1 cellular context compared by ENCODE assay signal in the genomic region with DNA sequence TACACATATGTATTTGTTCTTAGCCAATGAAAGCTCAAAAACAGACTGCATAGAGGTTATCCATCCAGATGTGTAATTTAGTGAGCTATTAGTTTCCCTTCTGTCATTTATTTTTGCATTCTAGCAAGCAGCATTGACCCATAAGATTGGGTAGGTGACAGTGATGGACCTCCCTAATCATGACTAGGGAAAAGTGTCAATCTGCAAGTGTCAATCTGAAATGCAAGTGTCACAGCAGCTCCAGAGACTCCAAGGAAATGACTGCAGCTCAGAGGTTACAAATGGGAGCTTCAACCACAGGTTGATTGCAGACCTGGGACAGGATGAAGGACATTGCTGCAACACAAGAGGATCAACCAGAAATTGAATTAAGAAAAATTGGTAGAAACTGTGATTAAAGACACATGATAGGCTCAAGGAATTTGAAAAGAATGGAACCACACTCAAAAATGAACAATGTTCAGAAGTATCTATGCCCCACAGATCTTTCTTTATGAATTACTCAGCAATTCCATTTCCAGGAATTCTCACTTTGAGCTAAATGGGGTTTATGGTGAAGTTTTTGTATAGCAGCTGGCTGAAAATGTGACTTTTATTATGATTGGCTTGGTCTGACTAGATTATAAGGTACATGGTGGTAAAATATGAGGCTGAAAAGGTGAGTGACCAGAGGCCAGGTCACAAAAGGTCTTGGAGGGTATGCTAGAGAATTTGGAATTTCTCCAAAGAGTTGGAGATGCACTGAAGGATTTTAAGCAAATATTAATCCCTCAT.
TF ChIP-seq lines count a peak whose summit lies in the region.

No MANE protein-coding gene starts in this region.

TF ChIP-seq in K562, 482 proteins besides CTCF, POLR2A, EP300 and RAD21:
- TF ChIP-seq IRF2 (CRISPR knock-in tag; IDR thresholded peaks at IDR 0.05), result no peak
- TF ChIP-seq ZNF143 (CRISPR knock-in tag; IDR thresholded peaks at IDR 0.05), result no peak
- TF ChIP-seq HMG20B (CRISPR knock-in tag; IDR thresholded peaks at IDR 0.05), result no peak
- TF ChIP-seq ZNF586 (CRISPR knock-in tag; conservative IDR thresholded peaks at IDR 0.05), result no peak
- no peak for TF ChIP-seq E2F3 (CRISPR knock-in tag; IDR thresholded peaks at IDR 0.05)
- TF ChIP-seq MEIS2 (IDR thresholded peaks at IDR 0.05; ENCODE audit: partially characterized antibody), result peak; percentile 83
- no peak for TF ChIP-seq ZNF253 (CRISPR knock-in tag; conservative IDR thresholded peaks at IDR 0.05)
- TF ChIP-seq PBX2 (CRISPR knock-in tag; IDR thresholded peaks at IDR 0.05; ENCODE audit: low read depth), result no peak
- TF ChIP-seq PBX2 (tag; conservative IDR thresholded peaks at IDR 0.05; ENCODE audit: low read depth), result peak; percentile 84
- TF ChIP-seq RBM17 (IDR thresholded peaks at IDR 0.05; ENCODE audit: borderline replicate concordance, low read depth, low read length), result no peak
- TF ChIP-seq SIN3B (IDR thresholded peaks at IDR 0.05; ENCODE audit: low read depth), result no peak
- no peak for TF ChIP-seq CBFB (CRISPR knock-in tag; IDR thresholded peaks at IDR 0.05)
- TF ChIP-seq, protein P1, sequence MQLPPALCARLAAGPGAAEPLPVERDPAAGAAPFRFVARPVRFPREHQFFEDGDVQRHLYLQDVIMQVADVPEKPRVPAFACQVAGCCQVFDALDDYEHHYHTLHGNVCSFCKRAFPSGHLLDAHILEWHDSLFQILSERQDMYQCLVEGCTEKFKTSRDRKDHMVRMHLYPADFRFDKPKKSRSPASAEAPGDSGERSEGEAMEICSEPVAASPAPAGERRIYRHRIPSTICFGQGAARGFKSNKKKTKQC (CRISPR knock-in tag; IDR thresholded peaks at IDR 0.05), result no peak
- TF ChIP-seq TFAP4 (CRISPR knock-in tag; IDR thresholded peaks at IDR 0.05; ENCODE audit: borderline replicate concordance), result no peak
- no peak for TF ChIP-seq ZNF512 (tag; IDR thresholded peaks at IDR 0.05)
- no peak for TF ChIP-seq C11orf30 (IDR thresholded peaks at IDR 0.05; ENCODE audit: low read depth)
- no peak for TF ChIP-seq CTBP1 (IDR thresholded peaks at IDR 0.05; ENCODE audit: borderline replicate concordance)
- no peak for TF ChIP-seq NONO (IDR thresholded peaks at IDR 0.05; ENCODE audit: low read depth in 2 of 2, low read length in 1 of 2)
- no peak for TF ChIP-seq MCM5 (IDR thresholded peaks at IDR 0.05; ENCODE audit: low read depth)
- TF ChIP-seq SOX6 (IDR thresholded peaks at IDR 0.05), result no peak
- TF ChIP-seq KAT8 (IDR thresholded peaks at IDR 0.05; ENCODE audit: low read depth), result no peak
- no peak for TF ChIP-seq ZBTB26 (CRISPR knock-in tag; IDR thresholded peaks at IDR 0.05)
- no peak for TF ChIP-seq PHF8 (IDR thresholded peaks at IDR 0.05; ENCODE audit: borderline replicate concordance, low read length)
- TF ChIP-seq NUFIP1 (IDR thresholded peaks at IDR 0.05; ENCODE audit: partially characterized antibody), result no peak
- TF ChIP-seq NR2F6 (CRISPR knock-in tag; IDR thresholded peaks at IDR 0.05), result no peak
- no peak for TF ChIP-seq ZNF41 (CRISPR knock-in tag; conservative IDR thresholded peaks at IDR 0.05)
- no peak for TF ChIP-seq ZBTB1 (CRISPR knock-in tag; IDR thresholded peaks at IDR 0.05; ENCODE audit: borderline replicate concordance, low read depth)
- TF ChIP-seq JUN (IDR thresholded peaks at IDR 0.05; ENCODE audit: borderline replicate concordance, low read depth, low read length), result no peak
- TF ChIP-seq JUN (CRISPR knock-in tag; IDR thresholded peaks at IDR 0.05; ENCODE audit: borderline replicate concordance), result no peak
- TF ChIP-seq BCOR (IDR thresholded peaks at IDR 0.05), result no peak
- TF ChIP-seq PRPF4 (IDR thresholded peaks at IDR 0.05; ENCODE audit: insufficient read depth, low read depth, low read length, poor library complexity, severe bottlenecking), result no peak
- TF ChIP-seq PKNOX1 (IDR thresholded peaks at IDR 0.05), result peak; percentile 86
- TF ChIP-seq ARHGAP35 (IDR thresholded peaks at IDR 0.05; ENCODE audit: partially characterized antibody), result peak; percentile 36
- no peak for TF ChIP-seq PRMT5 (CRISPR knock-in tag; IDR thresholded peaks at IDR 0.05)
- TF ChIP-seq RB1 (IDR thresholded peaks at IDR 0.05; ENCODE audit: low read depth), result no peak
- TF ChIP-seq ZBTB9 (CRISPR knock-in tag; IDR thresholded peaks at IDR 0.05), result no peak
- TF ChIP-seq JUND (IDR thresholded peaks at IDR 0.05; ENCODE audit: borderline replicate concordance, low read depth, low read length), result no peak
- no peak for TF ChIP-seq JUND (tag; IDR thresholded peaks at IDR 0.05; ENCODE audit: borderline replicate concordance, low read depth, low read length)
- no peak for TF ChIP-seq ZNF239 (CRISPR knock-in tag; IDR thresholded peaks at IDR 0.05)
